In genomic region chr3:127002195-127003174, GRCh38 we compare ENCODE assay signal across 10 cellular contexts. TPM values are rescaled to one million over a fixed set of nuclear protein-coding genes. Genes with fewer than 3 reads are reported as not detected.
DNase-seq lines count a peak whose midpoint lies in the region; ATAC-seq, FAIRE-seq and TF ChIP-seq lines count a peak whose summit lies in the region.
"Had no signal": no experiment of that assay in that cellular context is flagged by ENCODE, and none has a peak within 500 bp of the region (broad histone marks: within the 10 kb centered on the region; RNA-seq: fewer than 3 reads in every experiment).

No MANE protein-coding gene starts in this region.

- H2AFZ ChIP-seq in H9 (ENCODE audit: low read length) (no peak overlapping the region), GM12878 (ENCODE audit: control insufficient read depth, low read depth, low read length) (peak overlapping the region; percentile 54)

- no peak for FAIRE-seq in GM12878 (lab: Jason Lieb, UNC)

- H2BK15ac ChIP-seq in H9 (ENCODE audit: low read depth, low read length): no peak overlapping the region

- no peak overlapping the region; a peak in 1 of 5 replicates for H3K4me3 Mint-ChIP-seq in H9
- H3K4me3 Mint-ChIP-seq in activated CD4-positive, alpha-beta memory T cell treated with anti-CD3 and anti-CD28 coated beads, Interleukin-2, amount 10 ng/mL, durations not matched to agents 7 days and 5 days: no peak overlapping the region
- no peak overlapping the region for H3K4me3 Mint-ChIP-seq in CD8-positive, alpha-beta memory T cell
- H3K4me3 Mint-ChIP-seq: IgD-negative memory B cell had no signal

- H2AK5ac ChIP-seq in H9 (ENCODE audit: insufficient read length, low read length): no peak overlapping the region

- RAD21 ChIA-PET in GM12878 (lab: Charles Lee; ENCODE audit: unreplicated experiment): interaction anchor here (1.1 to 1.2 kb wide), 2 partner anchors 72 to 451 kb away, joined by 3 read pairs; no protein-coding TSS in a partner anchor

- H3K79me1 ChIP-seq in H9 (ENCODE audit: insufficient read depth, low read depth, low read length, poor library complexity, severe bottlenecking): no peaks in the 10 kb centered on the region

- no peak overlapping the region for H3K4ac ChIP-seq in H9 (ENCODE audit: low read depth, low read length)

- SMC1A ChIA-PET in GM12878 (lab: Charles Lee; ENCODE audit: uncharacterized antibody, unreplicated experiment): interaction anchor here (0.5 to 1.0 kb wide), 3 partner anchors 20 to 360 kb away, joined by 3 read pairs; partner anchors contain the start of gene PLXNA1

- peaks cover 2% of the 10 kb centered on the region for H4K20me1 ChIP-seq in H9 (ENCODE audit: control insufficient read depth, insufficient read depth, insufficient read length)
- H4K20me1 ChIP-seq in GM12878 (ENCODE audit: control insufficient read depth, insufficient read depth): no peaks in the 10 kb centered on the region

- no peak overlapping the region for H2BK120ac ChIP-seq in H9 (ENCODE audit: low read depth, low read length, poor library complexity, severe bottlenecking)

- CTCF ChIA-PET in GM12878 (lab: Yijun Ruan, JAX): interaction anchor here (1.9 kb wide), 1 partner anchor 20 kb away, joined by 7 read pairs; the partner anchor contains the start of gene PLXNA1
- CTCF ChIA-PET in activated CD4-positive, alpha-beta memory T cell treated with anti-CD3 and anti-CD28 coated beads, Interleukin-2, amount 10 ng/mL, durations not matched to agents 7 days and 5 days (lab: Charles Lee): no interaction called here
- CTCF ChIA-PET in CD8-positive, alpha-beta memory T cell (lab: Charles Lee): no interaction called here

- H3K23ac ChIP-seq in H9 (ENCODE audit: insufficient read length, low read depth, low read length): no peak overlapping the region

- WGBS in H9 (ENCODE audit: extremely low coverage, insufficient read length, low lambda C conversion rate): no CpG with 5 or more reads among the region's 26 CpGs
- WGBS in GM12878 (ENCODE audit: insufficient coverage, insufficient replicate concordance, low lambda C conversion rate, missing lambda C conversion rate): 47% methylated on average over 24 of the region's 26 CpGs

- H3K4me3 ChIP-seq in GM12878 (no peak overlapping the region), skeletal muscle cell (ENCODE audit: low read depth, low read length) (no peak overlapping the region)
- H3K4me3 ChIP-seq in CD8-positive, alpha-beta memory T cell (ENCODE audit: low read length): no peak overlapping the region

- no TSS peak for BruUV-seq in GM12878 (replicated peaks; lab: Mats Ljungman, UMichigan)

- H4K5ac ChIP-seq in H9 (ENCODE audit: insufficient read length, low read depth, low read length): no peak overlapping the region

- POLR2A ChIA-PET in GM12878 (lab: Charles Lee): no interaction called here
- POLR2A ChIA-PET in activated CD4-positive, alpha-beta memory T cell treated with anti-CD3 and anti-CD28 coated beads, Interleukin-2, amount 10 ng/mL, durations not matched to agents 7 days and 5 days (lab: Charles Lee): no interaction called here
- POLR2A ChIA-PET in CD8-positive, alpha-beta memory T cell (lab: Charles Lee): no interaction called here

- no peak overlapping the region for H3K9ac ChIP-seq in H9 (ENCODE audit: extremely low read depth, insufficient read length, low read length)
- no peak overlapping the region for H3K9ac ChIP-seq in GM12878 (ENCODE audit: control insufficient read depth, insufficient read depth, low read length)

- no peak for TF ChIP-seq RAD21 in GM12878 (IDR thresholded peaks at IDR 0.05; ENCODE audit: insufficient read depth, low read depth, low read length)

- H3K4me1 ChIP-seq in H9 (ENCODE audit: insufficient read depth, low read length) (peaks cover 4% of the 10 kb centered on the region; the same call in 1 of the 2 replicates), GM12878 (ENCODE audit: control insufficient read depth, insufficient read depth, low read length) (peaks cover 7% of the 10 kb centered on the region)
- no peaks in the 10 kb centered on the region for H3K4me1 ChIP-seq in CD8-positive, alpha-beta memory T cell (ENCODE audit: insufficient read depth, low read length)

- H3K79me2 ChIP-seq in H9 (ENCODE audit: insufficient read depth, low read length): no peaks in the 10 kb centered on the region; the same call in 1 of the 2 replicates
- no peaks in the 10 kb centered on the region for H3K79me2 ChIP-seq in GM12878 (ENCODE audit: control insufficient read depth, insufficient read depth, low read length)

- H3K9me3 Mint-ChIP-seq in H9: no peaks in the 10 kb centered on the region
- no peaks in the 10 kb centered on the region for H3K9me3 Mint-ChIP-seq in activated CD4-positive, alpha-beta memory T cell treated with anti-CD3 and anti-CD28 coated beads, Interleukin-2, amount 10 ng/mL, durations not matched to agents 7 days and 5 days
- no peaks in the 10 kb centered on the region for H3K9me3 Mint-ChIP-seq in CD8-positive, alpha-beta memory T cell
- H3K9me3 Mint-ChIP-seq: IgD-negative memory B cell had no signal

- intact Hi-C loops in GM12878 (cut with micrococcal nuclease; ENCODE audit: unreplicated experiment): loop anchor here (1.0 kb wide), 1 partner anchor 20 kb away; no protein-coding TSS in a partner anchor

- peak; percentile 93 for DNase-seq in H9
- DNase-seq in GM12878 (ENCODE audit: low read depth, low spot score): no peak
- peak; percentile 69 for DNase-seq in iPS DF 19.7 (ENCODE audit: low read depth, low spot score)
- peak; percentile 70 for DNase-seq in skeletal muscle cell (ENCODE audit: low read depth)
- no peak for DNase-seq in activated CD4-positive, alpha-beta memory T cell treated with anti-CD3 and anti-CD28 coated beads, Interleukin-2, amount 10 ng/mL, durations not matched to agents 7 days and 5 days
- no peak for DNase-seq in CD8-positive, alpha-beta memory T cell

- TF ChIP-seq CTCF in H9 (conservative IDR thresholded peaks at IDR 0.05): peak; percentile 74
- TF ChIP-seq CTCF in GM12878 (IDR thresholded peaks at IDR 0.05 in 2 of 3, conservative IDR thresholded peaks at IDR 0.05 in 1 of 3; ENCODE audit: control insufficient read depth in 2 of 3, extremely low read depth in 1 of 3, insufficient read depth in 1 of 3, low read depth in 3 of 3, low read length in 3 of 3): peak in 2 of 3 experiments; percentile 21 to 25; a peak in 2 of 6 replicates

- H2BK20ac ChIP-seq in H9 (ENCODE audit: low read depth, low read length, poor library complexity, severe bottlenecking): no peak overlapping the region

- peaks cover 2 to 25% (median 11%) of the 10 kb centered on the region in 3 experiments; a peak in 6 of 7 replicates for H3K36me3 Mint-ChIP-seq in H9 (ENCODE audit: insufficient read depth in 1 of 3, low read depth in 3 of 3)
- H3K36me3 Mint-ChIP-seq in activated CD4-positive, alpha-beta memory T cell treated with anti-CD3 and anti-CD28 coated beads, Interleukin-2, amount 10 ng/mL, durations not matched to agents 7 days and 5 days (ENCODE audit: low read depth): no peaks in the 10 kb centered on the region
- H3K36me3 Mint-ChIP-seq in CD8-positive, alpha-beta memory T cell: peaks cover 0 to 9% (median 0%) of the 10 kb centered on the region in 3 donors

- no peaks in the 10 kb centered on the region for H3K23me2 ChIP-seq in H9 (ENCODE audit: insufficient read length, low read depth, low read length, poor library complexity, severe bottlenecking)

- peak overlapping the region; percentile 61 for H3K18ac ChIP-seq in H9 (ENCODE audit: insufficient read length, low read depth, low read length)

- peak overlapping the region; percentile 43 to 95 (median 95); a peak in 6 of 7 replicates for H3K27ac Mint-ChIP-seq in H9
- H3K27ac Mint-ChIP-seq in activated CD4-positive, alpha-beta memory T cell treated with anti-CD3 and anti-CD28 coated beads, Interleukin-2, amount 10 ng/mL, durations not matched to agents 7 days and 5 days: no peak overlapping the region
- peak overlapping the region in 1 of 8 donors; percentile 50 for H3K27ac Mint-ChIP-seq in CD8-positive, alpha-beta memory T cell
- H3K27ac Mint-ChIP-seq: IgD-negative memory B cell had no signal

- H3K36me3 ChIP-seq in GM12878 (ENCODE audit: control insufficient read depth in 2 of 2, insufficient read depth in 2 of 2, low read length in 1 of 2): peaks cover 0 to 7% of the 10 kb centered on the region in 2 experiments; a peak in 2 of 4 replicates
- no peaks in the 10 kb centered on the region for H3K36me3 ChIP-seq in CD8-positive, alpha-beta memory T cell (ENCODE audit: insufficient read depth, low read length)
- H3K36me3 ChIP-seq: neutrophil had no signal

- in situ Hi-C loops in GM12878 (cut with MboI): no loop called here

- TF ChIP-seq POLR2A in GM12878 (IDR thresholded peaks at IDR 0.05; ENCODE audit: low read depth, low read length): peak; percentile 51; the same call in 1 of the 2 replicates

- no peaks in the 10 kb centered on the region for H3K27me3 Mint-ChIP-seq in H9 (ENCODE audit: low read depth)
- H3K27me3 Mint-ChIP-seq in activated CD4-positive, alpha-beta memory T cell treated with anti-CD3 and anti-CD28 coated beads, Interleukin-2, amount 10 ng/mL, durations not matched to agents 7 days and 5 days: no peaks in the 10 kb centered on the region
- no peaks in the 10 kb centered on the region for H3K27me3 Mint-ChIP-seq in CD8-positive, alpha-beta memory T cell

- H3K4me2 ChIP-seq in H9 (ENCODE audit: insufficient read depth, insufficient read length, low read length) (no peak overlapping the region), GM12878 (ENCODE audit: control insufficient read depth, insufficient read depth) (peak overlapping the region; percentile 2; the same call in 1 of the 2 replicates)

- no peaks in the 10 kb centered on the region for H3K9me3 ChIP-seq in H9 (ENCODE audit: control insufficient read depth, low read depth, low read length)
- no peaks in the 10 kb centered on the region for H3K9me3 ChIP-seq in GM12878 (replicated peaks; ENCODE audit: control insufficient read depth, insufficient read depth, low read length)
- no peaks in the 10 kb centered on the region for H3K9me3 ChIP-seq in CD8-positive, alpha-beta memory T cell (ENCODE audit: low read length)
- H3K9me3 ChIP-seq: neutrophil had no signal

- peak overlapping the region; percentile 29; the same call in 1 of the 2 replicates for H3K14ac ChIP-seq in H9 (ENCODE audit: insufficient read depth, low read length)

- peaks cover 11 to 24% of the 10 kb centered on the region in 2 experiments for H3K4me1 Mint-ChIP-seq in H9
- H3K4me1 Mint-ChIP-seq in activated CD4-positive, alpha-beta memory T cell treated with anti-CD3 and anti-CD28 coated beads, Interleukin-2, amount 10 ng/mL, durations not matched to agents 7 days and 5 days: no peaks in the 10 kb centered on the region
- peaks cover 0 to 4% (median 0%) of the 10 kb centered on the region in 3 donors for H3K4me1 Mint-ChIP-seq in CD8-positive, alpha-beta memory T cell

- no peak overlapping the region for H3K56ac ChIP-seq in H9 (ENCODE audit: insufficient read length, low read depth, low read length)

- no peak overlapping the region for H3T11ph ChIP-seq in H9 (ENCODE audit: low read length)

- TF ChIP-seq EP300 in GM12878 (IDR thresholded peaks at IDR 0.05; ENCODE audit: borderline replicate concordance in 1 of 2, control insufficient read depth in 1 of 2, low read depth in 2 of 2, low read length in 2 of 2): no peak

- ATAC-seq in GM12878: peak; percentile 79
- ATAC-seq in GM19397 (IDR thresholded peaks at IDR 0.05; ENCODE audit: unreplicated experiment): no peak
- no peak for ATAC-seq in activated CD4-positive, CD25-positive, alpha-beta regulatory T cell treated with anti-CD3 and anti-CD28 coated beads, Interleukin-2, amount 50 U/mL, for 24 hours

- no peak overlapping the region for H2BK5ac ChIP-seq in H9 (ENCODE audit: insufficient read length, low read length)

- no peak overlapping the region for H4K8ac ChIP-seq in H9 (replicated peaks; ENCODE audit: insufficient read length, low read depth, low read length)

- H2BK12ac ChIP-seq in H9 (ENCODE audit: insufficient read length, low read depth, low read length): no peak overlapping the region

- no peak overlapping the region for H4K91ac ChIP-seq in H9 (ENCODE audit: insufficient read length, low read depth, low read length)

- H3K27me3 ChIP-seq in H9 (ENCODE audit: insufficient read depth, low read length) (no peaks in the 10 kb centered on the region), GM12878 (replicated peaks in 1 of 2; ENCODE audit: control insufficient read depth in 2 of 2, insufficient read depth in 2 of 2, low read length in 1 of 2) (no peaks in the 10 kb centered on the region)
- H3K27me3 ChIP-seq in CD8-positive, alpha-beta memory T cell (ENCODE audit: insufficient read depth, low read length, poor library complexity, severe bottlenecking): no peaks in the 10 kb centered on the region
- H3K27me3 ChIP-seq: neutrophil had no signal

- H3K27ac ChIP-seq in H9 (ENCODE audit: insufficient read length, low read depth, low read length) (no peak overlapping the region), GM12878 (ENCODE audit: control insufficient read depth, insufficient read depth) (peak overlapping the region; percentile 61; the same call in 1 of the 2 replicates)
- no peak overlapping the region for H3K27ac ChIP-seq in CD8-positive, alpha-beta memory T cell (ENCODE audit: low read depth, low read length)
- H3K27ac ChIP-seq: neutrophil had no signal

RNA-seq across cellular contexts. Expression of gene PLXNA1, which starts 19.6 kb away (rescaled TPM):
- total RNA-seq in H9 (2021): 39.6 and 42.1 TPM in 2 replicates
- 76.3 and 87.4 TPM in 2 replicates for total RNA-seq in GM12878 (2013; cell fraction: nucleolus; rRNA removed)
- 3.4 and 5.1 TPM in 2 replicates for total RNA-seq in GM12878 (2014; rRNA removed)
- 2.6 TPM in 2 replicates for total RNA-seq in GM12878 (2014; rRNA removed; fragmentation: Illumina TruSeq; extraction: Trizol)
- total RNA-seq in GM12878 (2021): 9.9 and 10.3 TPM in 2 replicates
- 1.8 TPM for polyA plus RNA-seq in GM12878 (2011; ENCODE audit: low read depth)
- 5.8 and 16.4 TPM in 2 replicates for polyA plus RNA-seq in GM12878 (2011; rRNA removed)
- 13.6 and 19.3 TPM in 2 replicates for polyA plus RNA-seq in GM12878 (2011; cell fraction: cytosol; rRNA removed)
- polyA plus RNA-seq in GM12878 (2011; cell fraction: nucleus; rRNA removed): 104 and 110 TPM in 2 replicates
- 6.5 and 6.7 TPM in 2 replicates for polyA plus RNA-seq in GM12878 (2012)
- polyA plus RNA-seq in GM12878 (2014; fragmentation: Illumina TruSeq; extraction: Trizol): 1.8 and 2.5 TPM in 2 replicates
- polyA plus RNA-seq in GM12878 (2014; fragmentation: Nextera tagmentation; extraction: Ambion mirVana): under 1 TPM; 0.03 to 0.15 TPM
- 5.4 and 6.8 TPM in 2 replicates for polyA plus RNA-seq in GM12878 (2014; rRNA removed)
- polyA plus RNA-seq in GM12878 (2016; fragmentation: Nextera tagmentation; extraction: Ambion mirVana): under 1 TPM; 0.79 to 0.95 TPM
- polyA minus RNA-seq in GM12878 (2011; rRNA and poly(A)+ RNA removed): 31.7 and 34.5 TPM in 2 replicates
- 8.8 and 10.0 TPM in 2 replicates for polyA minus RNA-seq in GM12878 (2011; cell fraction: cytosol; rRNA and poly(A)+ RNA removed)
- 31.4 and 46.3 TPM in 2 replicates for polyA minus RNA-seq in GM12878 (2011; cell fraction: nucleus; rRNA and poly(A)+ RNA removed)
- 1 to 10 TPM; 6.5 to 7.4 TPM for total RNA-seq in activated CD4-positive, alpha-beta memory T cell treated with anti-CD3 and anti-CD28 coated beads, Interleukin-2, amount 10 ng/mL, durations not matched to agents 7 days and 5 days
- total RNA-seq in CD8-positive, alpha-beta memory T cell: 10 to 100 TPM; 14.4 to 15.9 TPM
- polyA plus RNA-seq in CD8-positive, alpha-beta memory T cell: 1.0 TPM

Comparison
In these comparisons a context has a peak if more than half of its experiments do, and no peak if none do; other contexts are left out.
1. DNase-seq: peak in H9 (single experiment), iPS DF 19.7 (single experiment) and skeletal muscle cell (single experiment); none in GM12878 (single experiment), activated CD4-positive, alpha-beta memory T cell treated with anti-CD3 and anti-CD28 coated beads, Interleukin-2, amount 10 ng/mL, durations not matched to agents 7 days and 5 days (single experiment) and CD8-positive, alpha-beta memory T cell (0 of 5).